Comparison of ENCODE assay signal across 19 cellular contexts in genomic region chr4:41446391-41446790, GRCh38.
DNase-seq lines count a peak whose midpoint lies in the region; ATAC-seq, FAIRE-seq and TF ChIP-seq lines count a peak whose summit lies in the region.
"Had no signal": no experiment of that assay in that cellular context is flagged by ENCODE, and none has a peak within 500 bp of the region (broad histone marks: within the 10 kb centered on the region; RNA-seq: fewer than 3 reads in every experiment).

No MANE protein-coding gene starts in this region.

- H3K4me3 Mint-ChIP-seq in mesothelial cell of epicardium: no peak overlapping the region
- H3K4me3 Mint-ChIP-seq: CD14-positive monocyte; CD4-positive, alpha-beta memory T cell had no signal

- H3K4me1 Mint-ChIP-seq in mesothelial cell of epicardium: peaks cover 38% of the 10 kb centered on the region
- H3K4me1 Mint-ChIP-seq: CD4-positive, alpha-beta memory T cell had no signal

- peak overlapping the region in 2 of 3 donors; percentile 28 to 91 for H3K27ac ChIP-seq in right lobe of liver
- no peak overlapping the region for H3K27ac ChIP-seq in HepG2 (ENCODE audit: extremely low read length, insufficient read depth, low read length)
- peak overlapping the region; percentile 71 for H3K27ac ChIP-seq in SK-N-MC

- no peak for TF ChIP-seq RAD21 in HepG2 (CRISPR knock-in tag; IDR thresholded peaks at IDR 0.05)

- H4K20me1 ChIP-seq in HepG2 (ENCODE audit: insufficient read depth, low read length): no peaks in the 10 kb centered on the region

- 75% methylated on average over 1 of the region's 1 CpG for WGBS in right lobe of liver (ENCODE audit: insufficient coverage, low coverage, low lambda C conversion rate, missing lambda C conversion rate)
- WGBS in HepG2 (ENCODE audit: low lambda C conversion rate): 100% methylated on average over 1 of the region's 1 CpG

- no peaks in the 10 kb centered on the region for H3K27me3 Mint-ChIP-seq in mesothelial cell of epicardium (ENCODE audit: low read depth)
- H3K27me3 Mint-ChIP-seq: CD4-positive, alpha-beta memory T cell had no signal

- H2AFZ ChIP-seq in HepG2 (ENCODE audit: low read length): no peak overlapping the region

- DNase-seq in right lobe of liver (no peak), HepG2 (ENCODE audit: low spot score) (no peak), EL (peak; percentile 21), SK-N-MC (ENCODE audit: low read depth, low spot score) (no peak), mesothelial cell of epicardium (ENCODE audit: low spot score in 2 of 2, unreplicated experiment in 2 of 2) (no peak), NCI-H526 (lab: John Stamatoyannopoulos, UW) (no peak)
- DNase-seq: 8988T; ACHN; AML-193; Calu3; CD4-positive, alpha-beta memory T cell; GF-D8; Kasumi-1; KG1 had no signal

- TF ChIP-seq POLR2A in right lobe of liver (IDR thresholded peaks at IDR 0.05): no peak
- no peak for TF ChIP-seq POLR2A in HepG2 (IDR thresholded peaks at IDR 0.05; ENCODE audit: insufficient read depth in 1 of 2, low read depth in 2 of 2, low read length in 2 of 2)

- TF ChIP-seq CTCF in right lobe of liver (IDR thresholded peaks at IDR 0.05) (no peak), HepG2 (CRISPR knock-in tag; IDR thresholded peaks at IDR 0.05) (no peak), mesothelial cell of epicardium (IDR thresholded peaks at IDR 0.05; ENCODE audit: unreplicated experiment) (no peak)

- no peaks in the 10 kb centered on the region for H3K79me2 ChIP-seq in HepG2 (ENCODE audit: insufficient read depth, low read length)

- H3K27ac Mint-ChIP-seq in mesothelial cell of epicardium: peak overlapping the region; percentile 35
- H3K27ac Mint-ChIP-seq: CD14-positive monocyte; CD4-positive, alpha-beta memory T cell had no signal

- POLR2A ChIA-PET in HepG2 (lab: Yijun Ruan, JAX): no interaction called here

- no peaks in the 10 kb centered on the region for H3K36me3 ChIP-seq in right lobe of liver
- H3K36me3 ChIP-seq in HepG2 (replicated peaks in 1 of 2; ENCODE audit: control insufficient read depth in 1 of 2, insufficient read depth in 2 of 2, low read length in 2 of 2): no peaks in the 10 kb centered on the region
- H3K36me3 ChIP-seq in SK-N-MC (ENCODE audit: insufficient read depth, low read length): no peaks in the 10 kb centered on the region

- H3K36me3 Mint-ChIP-seq in mesothelial cell of epicardium: peaks cover 2% of the 10 kb centered on the region
- H3K36me3 Mint-ChIP-seq: CD14-positive monocyte; CD4-positive, alpha-beta memory T cell had no signal

- TF ChIP-seq EP300 in HepG2 (IDR thresholded peaks at IDR 0.05; ENCODE audit: low read depth in 2 of 2, low read length in 2 of 2) (no peak), HepG2 (CRISPR knock-in tag; IDR thresholded peaks at IDR 0.05; ENCODE audit: borderline replicate concordance) (no peak)

- H3K27me3 ChIP-seq in right lobe of liver: no peaks in the 10 kb centered on the region
- H3K27me3 ChIP-seq in HepG2 (ENCODE audit: control insufficient read depth in 1 of 2, insufficient read depth in 2 of 2, low read length in 2 of 2): no peaks in the 10 kb centered on the region; a peak in 1 of 5 replicates

- no peaks in the 10 kb centered on the region for H3K9me3 ChIP-seq in right lobe of liver
- H3K9me3 ChIP-seq in HepG2 (ENCODE audit: low read length): no peaks in the 10 kb centered on the region
- H3K9me3 ChIP-seq in SK-N-MC (ENCODE audit: low read depth, low read length): no peaks in the 10 kb centered on the region

- H3K4me1 ChIP-seq in right lobe of liver (peaks cover 0 to 31% (median 11%) of the 10 kb centered on the region in 4 donors), HepG2 (ENCODE audit: insufficient read depth, low read length) (no peaks in the 10 kb centered on the region)

- CTCF ChIA-PET in HepG2 (lab: Yijun Ruan, JAX; ENCODE audit: low intra/inter-chr PET ratio, low total read pairs): no interaction called here

- intact Hi-C loops in right lobe of liver (cut with DNase I) (no loop called here), HepG2 (cut with micrococcal nuclease; ENCODE audit: unreplicated experiment) (no loop called here)

- peaks cover 4% of the 10 kb centered on the region for H3K9me3 Mint-ChIP-seq in mesothelial cell of epicardium

- in situ Hi-C loops in HepG2 (cut with HindIII; ENCODE audit: extremely low pct_ligation_motif_present, low pct_unique_long_range_greater_than_20kb): no loop called here

- no peak overlapping the region for H3K4me2 ChIP-seq in HepG2 (ENCODE audit: low read depth, low read length)

- H3K9ac ChIP-seq in HepG2 (ENCODE audit: insufficient read depth, low read depth, low read length) (no peak overlapping the region), SK-N-MC (ENCODE audit: insufficient read length) (no peak overlapping the region)

- no TSS peak for BruUV-seq in HepG2 (replicated peaks; lab: Mats Ljungman, UMichigan)

- ATAC-seq in right lobe of liver (no peak), HepG2 (no peak), GM19455 (IDR thresholded peaks at IDR 0.05; ENCODE audit: unreplicated experiment) (no peak), HG02938 (IDR thresholded peaks at IDR 0.05; ENCODE audit: unreplicated experiment) (no peak)
- ATAC-seq: HCT116 had no signal

- no peak for FAIRE-seq in HepG2 (lab: Jason Lieb, UNC)
- FAIRE-seq: H54 had no signal

- no peak overlapping the region for H3K4me3 ChIP-seq in right lobe of liver
- H3K4me3 ChIP-seq in HepG2 (replicated peaks in 1 of 3; ENCODE audit: insufficient read depth in 1 of 3, low read depth in 2 of 3, low read length in 3 of 3): no peak overlapping the region
- peak overlapping the region; percentile 8 for H3K4me3 ChIP-seq in SK-N-MC

TF ChIP-seq in HepG2, 621 proteins besides CTCF, POLR2A, EP300 and RAD21:
- TF ChIP-seq RFX1 (IDR thresholded peaks at IDR 0.05): no peak
- no peak for TF ChIP-seq NFIC (IDR thresholded peaks at IDR 0.05; ENCODE audit: low read length)
- TF ChIP-seq ZNF792 (CRISPR knock-in tag; IDR thresholded peaks at IDR 0.05): no peak
